29 cellular contexts compared by ENCODE assay signal in genomic region chr11:34317038-34317360, GRCh38.
"Had no signal": no experiment of that assay in that cellular context is flagged by ENCODE, and none has a peak within 500 bp of the region (broad histone marks: within the 10 kb centered on the region; RNA-seq: fewer than 3 reads in every experiment).

No MANE protein-coding gene starts in this region.

- H3K27me3 ChIP-seq: gastrocnemius medialis, left lung, neural progenitor cell, testis, transverse colon had no signal

- H3K4me1 ChIP-seq: neural progenitor cell, parathyroid adenoma had no signal

- H3K36me3 Mint-ChIP-seq: activated naive CD4-positive, alpha-beta T cell treated with anti-CD3 and anti-CD28 coated beads, Interleukin-2, amount 50 U/mL, for 24 hours; naive thymus-derived CD8-positive, alpha-beta T cell; neural progenitor cell had no signal

- H3K9ac ChIP-seq: neural progenitor cell, parathyroid adenoma had no signal

- FAIRE-seq: bronchial epithelial cell, kidney had no signal

- H3K27ac Mint-ChIP-seq: activated CD4-positive, alpha-beta memory T cell treated with anti-CD3 and anti-CD28 coated beads, Interleukin-2, amount 10 ng/mL, durations not matched to agents 7 days and 5 days; activated CD4-positive, alpha-beta T cell treated with anti-CD3 and anti-CD28 coated beads, Interleukin-2, amount 10 ng/mL, durations not matched to agents 24 days and 14 days; activated naive CD4-positive, alpha-beta T cell treated with anti-CD3 and anti-CD28 coated beads, Interleukin-2, amount 50 U/mL, for 24 hours; activated naive CD8-positive, alpha-beta T cell treated with anti-CD3 and anti-CD28 coated beads, Interleukin-2, amount 50 U/mL, for 24 hours; activated T-helper 17 cell treated with anti-CD3 and anti-CD28 coated beads, Interleukin-2, amount 50 U/mL, for 72 hours; effector memory CD8-positive, alpha-beta T cell; immature natural killer cell; neural progenitor cell had no signal

- H3K27me3 Mint-ChIP-seq: activated naive CD4-positive, alpha-beta T cell treated with anti-CD3 and anti-CD28 coated beads, Interleukin-2, amount 50 U/mL, for 24 hours had no signal

- H3K27ac ChIP-seq: gastrocnemius medialis, left lung, neural progenitor cell, parathyroid adenoma had no signal

- H3K4me2 ChIP-seq: neural progenitor cell had no signal

- DNase-seq: activated CD4-positive, alpha-beta memory T cell treated with anti-CD3 and anti-CD28 coated beads, Interleukin-2, amount 10 ng/mL, durations not matched to agents 7 days and 5 days; activated CD4-positive, alpha-beta T cell treated with anti-CD3 and anti-CD28 coated beads, Interleukin-2, amount 10 ng/mL, durations not matched to agents 24 days and 14 days; activated CD4-positive, CD25-positive, alpha-beta regulatory T cell treated with anti-CD3 and anti-CD28 coated beads, Interleukin-2, amount 50 U/mL, for 72 hours; activated naive CD8-positive, alpha-beta T cell treated with anti-CD3 and anti-CD28 coated beads, Interleukin-2, amount 50 U/mL, for 24 hours; activated T-cell treated with anti-CD3 and anti-CD28 coated beads, Interleukin-2, amount 50 U/mL, for 4 hours; cortex of kidney; effector memory CD8-positive, alpha-beta T cell; erythroblast; gastrocnemius medialis; glutamatergic neuron; hippocampal formation; immature natural killer cell; kidney; left lung; midbrain; naive thymus-derived CD8-positive, alpha-beta T cell; occipital lobe; stimulated activated CD4-positive, alpha-beta T cell treated with anti-CD3 and anti-CD28 coated beads, Interleukin-15, amount 100 ng/mL, for 24 hours; stimulated activated CD4-positive, alpha-beta T cell treated with anti-CD3 and anti-CD28 coated beads, Interleukin-2, amount 100 ng/mL, for 24 hours; stimulated activated naive CD4-positive, alpha-beta T cell; T-helper 2 cell; transverse colon had no signal

- H3K9me3 Mint-ChIP-seq: activated CD4-positive, alpha-beta memory T cell treated with anti-CD3 and anti-CD28 coated beads, Interleukin-2, amount 10 ng/mL, durations not matched to agents 7 days and 5 days; activated CD4-positive, alpha-beta T cell treated with anti-CD3 and anti-CD28 coated beads, Interleukin-2, amount 10 ng/mL, durations not matched to agents 24 days and 14 days; activated naive CD4-positive, alpha-beta T cell treated with anti-CD3 and anti-CD28 coated beads, Interleukin-2, amount 50 U/mL, for 24 hours; activated naive CD8-positive, alpha-beta T cell treated with anti-CD3 and anti-CD28 coated beads, Interleukin-2, amount 50 U/mL, for 24 hours; activated T-cell treated with anti-CD3 and anti-CD28 coated beads, Interleukin-2, amount 50 U/mL, for 4 hours; activated T-helper 17 cell treated with anti-CD3 and anti-CD28 coated beads, Interleukin-2, amount 50 U/mL, for 72 hours; effector memory CD8-positive, alpha-beta T cell; immature natural killer cell; naive thymus-derived CD8-positive, alpha-beta T cell; neural progenitor cell had no signal

- H3K4me1 Mint-ChIP-seq: activated T-helper 17 cell treated with anti-CD3 and anti-CD28 coated beads, Interleukin-2, amount 50 U/mL, for 72 hours; immature natural killer cell had no signal

- ATAC-seq: activated T-cell treated with anti-CD3 and anti-CD28 coated beads, Interleukin-2, amount 50 U/mL, for 4 hours; activated T-helper 17 cell treated with anti-CD3 and anti-CD28 coated beads, Interleukin-2, amount 50 U/mL, for 72 hours; effector memory CD8-positive, alpha-beta T cell; gastrocnemius medialis; left lung; naive thymus-derived CD8-positive, alpha-beta T cell; SK-N-SH treated with all-trans-retinoic acid at 6 μM for 48 hours had no signal

- H3K79me2 ChIP-seq: parathyroid adenoma had no signal

- H3K4me3 Mint-ChIP-seq: activated CD4-positive, alpha-beta memory T cell treated with anti-CD3 and anti-CD28 coated beads, Interleukin-2, amount 10 ng/mL, durations not matched to agents 7 days and 5 days; activated CD4-positive, alpha-beta T cell treated with anti-CD3 and anti-CD28 coated beads, Interleukin-2, amount 10 ng/mL, durations not matched to agents 24 days and 14 days; activated naive CD4-positive, alpha-beta T cell treated with anti-CD3 and anti-CD28 coated beads, Interleukin-2, amount 50 U/mL, for 24 hours; activated naive CD8-positive, alpha-beta T cell treated with anti-CD3 and anti-CD28 coated beads, Interleukin-2, amount 50 U/mL, for 24 hours; activated T-cell treated with anti-CD3 and anti-CD28 coated beads, Interleukin-2, amount 50 U/mL, for 4 hours; activated T-helper 17 cell treated with anti-CD3 and anti-CD28 coated beads, Interleukin-2, amount 50 U/mL, for 72 hours; effector memory CD8-positive, alpha-beta T cell; immature natural killer cell; naive thymus-derived CD8-positive, alpha-beta T cell; neural progenitor cell had no signal

- H3K9me3 ChIP-seq: gastrocnemius medialis, left lung, testis, transverse colon had no signal

- H3K36me3 ChIP-seq: gastrocnemius medialis, left lung, neural progenitor cell, transverse colon had no signal

- H2AFZ ChIP-seq: neural progenitor cell, parathyroid adenoma had no signal

- H3K4me3 ChIP-seq: gastrocnemius medialis, left lung, neural progenitor cell, testis, transverse colon had no signal
